Comparison of ENCODE assay signal across 2 cellular contexts in the genomic region with DNA sequence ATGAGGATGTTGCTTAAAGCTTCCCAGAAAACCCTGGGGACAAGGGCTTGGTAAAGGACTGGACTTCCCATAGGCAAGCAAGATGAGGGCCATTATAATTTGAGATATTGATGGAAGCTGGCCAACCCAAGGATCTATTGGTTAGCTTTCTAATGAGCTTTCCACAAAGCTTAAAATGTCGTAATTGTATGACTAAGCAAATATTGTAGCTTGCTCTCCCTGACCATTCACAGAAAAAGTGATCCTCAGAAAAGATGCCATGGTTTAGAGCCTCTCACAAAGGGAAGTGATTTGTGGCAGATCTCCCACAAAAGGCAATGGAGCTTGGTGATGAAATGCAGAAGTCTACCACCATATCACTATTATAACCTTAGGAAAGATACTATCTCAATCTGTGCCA.
A peak's percentile ranks its signal among the peaks of the same experiment; 100 is the strongest.
TF ChIP-seq lines count a peak whose summit lies in the region.

No MANE protein-coding gene starts in this region.

TF ChIP-seq in HepG2, 621 proteins besides CTCF, POLR2A, EP300 and RAD21:
- TF ChIP-seq NCOA1 (CRISPR knock-in tag; IDR thresholded peaks at IDR 0.05) (no peak), SMARCC2 (IDR thresholded peaks at IDR 0.05) (no peak), ZNF10 (CRISPR knock-in tag; IDR thresholded peaks at IDR 0.05; ENCODE audit: borderline replicate concordance, low read depth) (no peak), ZNF761 (CRISPR knock-in tag; conservative IDR thresholded peaks at IDR 0.05) (no peak), NFE2L2 (IDR thresholded peaks at IDR 0.05; ENCODE audit: low read length) (peak; percentile 32; the same call in 1 of the 2 replicates), CHD2 (IDR thresholded peaks at IDR 0.05; ENCODE audit: low read depth, low read length) (no peak), MAFF (IDR thresholded peaks at IDR 0.05; ENCODE audit: low read depth, low read length) (peak; percentile 22; the same call in 1 of the 2 replicates), RFX5 (IDR thresholded peaks at IDR 0.05; ENCODE audit: low read depth, low read length) (no peak), HMG20B (CRISPR knock-in tag; conservative IDR thresholded peaks at IDR 0.05) (no peak), MAFK (conservative IDR thresholded peaks at IDR 0.05 in 1 of 2, IDR thresholded peaks at IDR 0.05 in 1 of 2; ENCODE audit: low read length in 2 of 2) (peak; percentile 40 to 47; a peak in 3 of 4 replicates), SMYD3 (CRISPR knock-in tag; IDR thresholded peaks at IDR 0.05) (no peak)

TF ChIP-seq in K562, 482 proteins besides CTCF, POLR2A, EP300 and RAD21:
- TF ChIP-seq RBM15 (IDR thresholded peaks at IDR 0.05; ENCODE audit: insufficient read depth, low read length), result no peak
- TF ChIP-seq CBX3 (IDR thresholded peaks at IDR 0.05; ENCODE audit: borderline replicate concordance in 1 of 2, low read length in 2 of 2), result no peak
- TF ChIP-seq C11orf30 (IDR thresholded peaks at IDR 0.05; ENCODE audit: low read depth), result peak; percentile 37; the same call in 1 of the 2 replicates
- peak; percentile 43; the same call in 1 of the 2 replicates for TF ChIP-seq NFE2 (IDR thresholded peaks at IDR 0.05; ENCODE audit: low read depth)
- peak; percentile 70 for TF ChIP-seq ZNF316 (IDR thresholded peaks at IDR 0.05)
- TF ChIP-seq, protein P1, sequence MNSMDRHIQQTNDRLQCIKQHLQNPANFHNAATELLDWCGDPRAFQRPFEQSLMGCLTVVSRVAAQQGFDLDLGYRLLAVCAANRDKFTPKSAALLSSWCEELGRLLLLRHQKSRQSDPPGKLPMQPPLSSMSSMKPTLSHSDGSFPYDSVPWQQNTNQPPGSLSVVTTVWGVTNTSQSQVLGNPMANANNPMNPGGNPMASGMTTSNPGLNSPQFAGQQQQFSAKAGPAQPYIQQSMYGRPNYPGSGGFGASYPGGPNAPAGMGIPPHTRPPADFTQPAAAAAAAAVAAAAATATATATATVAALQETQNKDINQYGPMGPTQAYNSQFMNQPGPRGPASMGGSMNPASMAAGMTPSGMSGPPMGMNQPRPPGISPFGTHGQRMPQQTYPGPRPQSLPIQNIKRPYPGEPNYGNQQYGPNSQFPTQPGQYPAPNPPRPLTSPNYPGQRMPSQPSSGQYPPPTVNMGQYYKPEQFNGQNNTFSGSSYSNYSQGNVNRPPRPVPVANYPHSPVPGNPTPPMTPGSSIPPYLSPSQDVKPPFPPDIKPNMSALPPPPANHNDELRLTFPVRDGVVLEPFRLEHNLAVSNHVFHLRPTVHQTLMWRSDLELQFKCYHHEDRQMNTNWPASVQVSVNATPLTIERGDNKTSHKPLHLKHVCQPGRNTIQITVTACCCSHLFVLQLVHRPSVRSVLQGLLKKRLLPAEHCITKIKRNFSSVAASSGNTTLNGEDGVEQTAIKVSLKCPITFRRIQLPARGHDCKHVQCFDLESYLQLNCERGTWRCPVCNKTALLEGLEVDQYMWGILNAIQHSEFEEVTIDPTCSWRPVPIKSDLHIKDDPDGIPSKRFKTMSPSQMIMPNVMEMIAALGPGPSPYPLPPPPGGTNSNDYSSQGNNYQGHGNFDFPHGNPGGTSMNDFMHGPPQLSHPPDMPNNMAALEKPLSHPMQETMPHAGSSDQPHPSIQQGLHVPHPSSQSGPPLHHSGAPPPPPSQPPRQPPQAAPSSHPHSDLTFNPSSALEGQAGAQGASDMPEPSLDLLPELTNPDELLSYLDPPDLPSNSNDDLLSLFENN (IDR thresholded peaks at IDR 0.05; ENCODE audit: low read depth in 2 of 2, low read length in 2 of 2), result no peak
- no peak for TF ChIP-seq KHSRP (IDR thresholded peaks at IDR 0.05)
- TF ChIP-seq FOXK2 (conservative IDR thresholded peaks at IDR 0.05 in 1 of 2, IDR thresholded peaks at IDR 0.05 in 1 of 2; ENCODE audit: low read depth in 2 of 2), result no peak
- TF ChIP-seq TFAM (CRISPR knock-in tag; conservative IDR thresholded peaks at IDR 0.05), result no peak
- no peak for TF ChIP-seq BRCA1 (IDR thresholded peaks at IDR 0.05)
- TF ChIP-seq BRCA1 (CRISPR knock-in tag; IDR thresholded peaks at IDR 0.05), result no peak
- no peak for TF ChIP-seq NBN (IDR thresholded peaks at IDR 0.05; ENCODE audit: low read depth)
- TF ChIP-seq KDM1A (IDR thresholded peaks at IDR 0.05), result no peak
- TF ChIP-seq CBFA2T3 (IDR thresholded peaks at IDR 0.05), result no peak
- TF ChIP-seq EZH2 (IDR thresholded peaks at IDR 0.05; ENCODE audit: borderline replicate concordance, low read depth, low read length), result no peak
- no peak for TF ChIP-seq TOE1 (IDR thresholded peaks at IDR 0.05; ENCODE audit: borderline replicate concordance)
- no peak for TF ChIP-seq TOE1 (CRISPR knock-in tag; IDR thresholded peaks at IDR 0.05; ENCODE audit: borderline replicate concordance, low read depth)
- TF ChIP-seq CCNT2 (IDR thresholded peaks at IDR 0.05; ENCODE audit: borderline replicate concordance, extremely low read depth, insufficient read length, low read depth, low read length), result no peak
- peak; percentile 25; the same call in 1 of the 2 replicates for TF ChIP-seq MAFF (IDR thresholded peaks at IDR 0.05; ENCODE audit: low read length)
- no peak for TF ChIP-seq SMARCA5 (IDR thresholded peaks at IDR 0.05)
- peak; percentile 61 for TF ChIP-seq MAFG (tag; conservative IDR thresholded peaks at IDR 0.05)
- TF ChIP-seq DACH1 (IDR thresholded peaks at IDR 0.05; ENCODE audit: partially characterized antibody), result no peak
